ENCODE assay signal across 1 cellular context in the genomic region with DNA sequence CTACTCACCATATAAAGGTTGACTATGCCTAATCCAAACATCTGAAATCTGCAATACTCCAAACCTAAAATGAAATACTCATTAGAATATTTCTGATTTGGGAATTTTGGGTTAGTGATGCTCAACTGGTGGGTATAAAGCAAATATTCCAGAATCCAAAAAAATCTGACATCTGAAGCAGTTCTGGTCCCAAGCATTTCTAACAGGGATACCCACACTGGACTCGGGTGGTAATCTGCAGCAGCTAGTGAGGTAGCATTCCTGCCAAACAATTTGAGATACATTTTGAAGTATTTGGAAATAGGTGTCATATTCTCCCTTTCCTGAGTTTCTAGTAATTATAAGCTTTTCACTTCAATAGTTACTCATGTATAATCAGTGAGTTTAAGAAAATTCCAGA.
TF ChIP-seq lines count a peak whose summit lies in the region.

No MANE protein-coding gene starts in this region.

TF ChIP-seq in IMR-90, 13 proteins besides CTCF, POLR2A, EP300 and RAD21:
- TF ChIP-seq ELK1 (IDR thresholded peaks at IDR 0.05; ENCODE audit: borderline replicate concordance, low read depth, low read length) = no peak
- TF ChIP-seq FOS (IDR thresholded peaks at IDR 0.05; ENCODE audit: low read depth, low read length) = no peak
- no peak for TF ChIP-seq RCOR1 (IDR thresholded peaks at IDR 0.05; ENCODE audit: insufficient replicate concordance, low read length)
- TF ChIP-seq CEBPB (IDR thresholded peaks at IDR 0.05; ENCODE audit: low read depth, low read length) = no peak
- TF ChIP-seq USF2 (IDR thresholded peaks at IDR 0.05; ENCODE audit: low read depth, low read length) = no peak
- no peak for TF ChIP-seq MAFK (IDR thresholded peaks at IDR 0.05; ENCODE audit: low read depth, low read length)
- TF ChIP-seq CHD1 (IDR thresholded peaks at IDR 0.05; ENCODE audit: low read depth, low read length) = no peak
- no peak for TF ChIP-seq RFX5 (IDR thresholded peaks at IDR 0.05; ENCODE audit: low read depth, low read length)
- TF ChIP-seq MAZ (IDR thresholded peaks at IDR 0.05; ENCODE audit: borderline replicate concordance, low read depth, low read length) = no peak
- TF ChIP-seq MXI1 (IDR thresholded peaks at IDR 0.05; ENCODE audit: borderline replicate concordance, low read depth, low read length) = no peak
- TF ChIP-seq SMC3 (IDR thresholded peaks at IDR 0.05; ENCODE audit: low read depth, low read length) = no peak
